Comparison of ENCODE assay signal across 21 cellular contexts in the genomic region with DNA sequence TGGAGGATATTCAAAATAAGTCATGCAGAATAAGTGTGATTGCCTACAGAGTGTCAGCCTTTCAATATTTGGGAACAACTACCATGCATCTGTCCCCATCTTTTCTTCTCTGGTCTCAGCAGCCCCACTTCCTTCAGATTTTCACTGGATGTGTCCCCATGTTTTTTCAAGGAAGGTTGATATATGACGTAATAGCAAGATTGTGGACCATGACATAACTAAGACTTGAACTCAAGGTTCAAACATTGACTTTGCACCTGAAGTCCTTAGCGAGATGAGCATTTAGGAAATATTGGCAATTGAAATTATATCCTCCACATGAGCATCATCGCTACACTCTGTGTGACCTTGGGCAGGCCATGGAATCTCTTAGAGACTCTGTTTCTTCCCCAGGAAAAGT.
"Had no signal": no experiment of that assay in that cellular context is flagged by ENCODE, and none has a peak within 500 bp of the region (broad histone marks: within the 10 kb centered on the region; RNA-seq: fewer than 3 reads in every experiment).

No MANE protein-coding gene starts in this region.

- ATAC-seq: gastrocnemius medialis; left cardiac atrium; lower lobe of right lung; natural killer cell treated with Interleukin-12 subunit alpha and Interleukin-12 subunit beta and Interleukin-15 and Interleukin-18, amount 100 ng/mL, for 72 hours; psoas muscle; sciatic nerve had no signal

- H3K4me3 ChIP-seq: dorsolateral prefrontal cortex, gastrocnemius medialis, left ventricle myocardium inferior, lower lobe of right lung, neural progenitor cell, psoas muscle had no signal

- H2AFZ ChIP-seq: neural progenitor cell had no signal

- H3K27me3 ChIP-seq: dorsolateral prefrontal cortex had no signal

- H3K9me3 Mint-ChIP-seq: immature natural killer cell; natural killer cell treated with Interleukin-12 subunit alpha and Interleukin-12 subunit beta and Interleukin-15 and Interleukin-18, amount 100 ng/mL, for 72 hours; neural progenitor cell; type B pancreatic cell had no signal

- H3K36me3 ChIP-seq: gastrocnemius medialis, left ventricle myocardium inferior, lower lobe of right lung, neural progenitor cell had no signal

- DNase-seq: cortex of kidney; dorsolateral prefrontal cortex; effector CD8-positive, alpha-beta T cell; gastrocnemius medialis; immature natural killer cell; kidney; left cardiac atrium; left ventricle myocardium inferior; lower lobe of right lung; nucleus accumbens; psoas muscle; stimulated activated CD4-positive, alpha-beta T cell treated with anti-CD3 and anti-CD28 coated beads, Interleukin-12 subunit alpha, Interleukin-12 subunit beta, amount 100 ng/mL, for 4 hours; stimulated activated CD4-positive, alpha-beta T cell treated with anti-CD3 and anti-CD28 coated beads, Interleukin-2, amount 100 ng/mL, for 48 hours; stimulated activated naive CD4-positive, alpha-beta T cell treated with Interleukin-2 at 50 U/mL for 16 hours had no signal

- H3K4me3 Mint-ChIP-seq: immature natural killer cell; memory B cell; mesothelial cell of epicardium; natural killer cell treated with Interleukin-12 subunit alpha and Interleukin-12 subunit beta and Interleukin-15 and Interleukin-18, amount 100 ng/mL, for 72 hours; type B pancreatic cell had no signal

- H3K36me3 Mint-ChIP-seq: mesothelial cell of epicardium; natural killer cell treated with Interleukin-12 subunit alpha and Interleukin-12 subunit beta and Interleukin-15 and Interleukin-18, amount 100 ng/mL, for 72 hours; type B pancreatic cell had no signal

- H3K9me3 ChIP-seq: gastrocnemius medialis, left ventricle myocardium inferior, lower lobe of right lung, psoas muscle had no signal

- H3K27ac ChIP-seq: lower lobe of right lung, neural progenitor cell, psoas muscle had no signal

- FAIRE-seq: kidney, urothelium cell line had no signal

- H3K27ac Mint-ChIP-seq: immature natural killer cell; memory B cell; mesothelial cell of epicardium; natural killer cell treated with Interleukin-12 subunit alpha and Interleukin-12 subunit beta and Interleukin-15 and Interleukin-18, amount 100 ng/mL, for 72 hours; neural progenitor cell had no signal

- H3K9ac ChIP-seq: neural progenitor cell had no signal
